In the genomic region with DNA sequence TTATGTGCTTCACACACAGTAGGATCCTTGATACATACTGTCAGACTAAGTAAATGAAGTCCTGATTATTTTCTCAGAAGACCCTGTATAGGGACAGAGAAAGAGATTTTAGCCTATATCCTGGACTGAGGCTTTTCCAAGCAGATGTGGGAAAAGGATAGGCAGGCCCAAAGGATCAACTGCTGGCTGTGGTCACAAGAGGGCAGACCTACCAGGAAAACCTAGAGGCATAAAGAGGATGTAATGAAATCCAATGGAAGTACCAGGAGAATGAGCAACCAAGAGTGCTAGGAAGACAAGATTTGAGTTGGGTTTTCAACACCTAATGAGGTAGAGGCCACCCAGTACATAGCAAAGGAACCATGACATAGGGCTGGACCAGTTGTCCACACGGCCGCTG, we compare ENCODE assay signal across 1 cellular context.
TF ChIP-seq lines count a peak whose summit lies in the region.

No MANE protein-coding gene starts in this region.

TF ChIP-seq in WTC11, 78 proteins besides CTCF, POLR2A, EP300 and RAD21 (continued from another document):
- TF ChIP-seq, protein P1, sequence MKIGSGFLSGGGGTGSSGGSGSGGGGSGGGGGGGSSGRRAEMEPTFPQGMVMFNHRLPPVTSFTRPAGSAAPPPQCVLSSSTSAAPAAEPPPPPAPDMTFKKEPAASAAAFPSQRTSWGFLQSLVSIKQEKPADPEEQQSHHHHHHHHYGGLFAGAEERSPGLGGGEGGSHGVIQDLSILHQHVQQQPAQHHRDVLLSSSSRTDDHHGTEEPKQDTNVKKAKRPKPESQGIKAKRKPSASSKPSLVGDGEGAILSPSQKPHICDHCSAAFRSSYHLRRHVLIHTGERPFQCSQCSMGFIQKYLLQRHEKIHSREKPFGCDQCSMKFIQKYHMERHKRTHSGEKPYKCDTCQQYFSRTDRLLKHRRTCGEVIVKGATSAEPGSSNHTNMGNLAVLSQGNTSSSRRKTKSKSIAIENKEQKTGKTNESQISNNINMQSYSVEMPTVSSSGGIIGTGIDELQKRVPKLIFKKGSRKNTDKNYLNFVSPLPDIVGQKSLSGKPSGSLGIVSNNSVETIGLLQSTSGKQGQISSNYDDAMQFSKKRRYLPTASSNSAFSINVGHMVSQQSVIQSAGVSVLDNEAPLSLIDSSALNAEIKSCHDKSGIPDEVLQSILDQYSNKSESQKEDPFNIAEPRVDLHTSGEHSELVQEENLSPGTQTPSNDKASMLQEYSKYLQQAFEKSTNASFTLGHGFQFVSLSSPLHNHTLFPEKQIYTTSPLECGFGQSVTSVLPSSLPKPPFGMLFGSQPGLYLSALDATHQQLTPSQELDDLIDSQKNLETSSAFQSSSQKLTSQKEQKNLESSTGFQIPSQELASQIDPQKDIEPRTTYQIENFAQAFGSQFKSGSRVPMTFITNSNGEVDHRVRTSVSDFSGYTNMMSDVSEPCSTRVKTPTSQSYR (CRISPR knock-in tag; IDR thresholded peaks at IDR 0.05): no peak
- TF ChIP-seq TEAD4 (CRISPR knock-in tag; IDR thresholded peaks at IDR 0.05): no peak
